Comparison of ENCODE assay signal across 8 cellular contexts in the genomic region with DNA sequence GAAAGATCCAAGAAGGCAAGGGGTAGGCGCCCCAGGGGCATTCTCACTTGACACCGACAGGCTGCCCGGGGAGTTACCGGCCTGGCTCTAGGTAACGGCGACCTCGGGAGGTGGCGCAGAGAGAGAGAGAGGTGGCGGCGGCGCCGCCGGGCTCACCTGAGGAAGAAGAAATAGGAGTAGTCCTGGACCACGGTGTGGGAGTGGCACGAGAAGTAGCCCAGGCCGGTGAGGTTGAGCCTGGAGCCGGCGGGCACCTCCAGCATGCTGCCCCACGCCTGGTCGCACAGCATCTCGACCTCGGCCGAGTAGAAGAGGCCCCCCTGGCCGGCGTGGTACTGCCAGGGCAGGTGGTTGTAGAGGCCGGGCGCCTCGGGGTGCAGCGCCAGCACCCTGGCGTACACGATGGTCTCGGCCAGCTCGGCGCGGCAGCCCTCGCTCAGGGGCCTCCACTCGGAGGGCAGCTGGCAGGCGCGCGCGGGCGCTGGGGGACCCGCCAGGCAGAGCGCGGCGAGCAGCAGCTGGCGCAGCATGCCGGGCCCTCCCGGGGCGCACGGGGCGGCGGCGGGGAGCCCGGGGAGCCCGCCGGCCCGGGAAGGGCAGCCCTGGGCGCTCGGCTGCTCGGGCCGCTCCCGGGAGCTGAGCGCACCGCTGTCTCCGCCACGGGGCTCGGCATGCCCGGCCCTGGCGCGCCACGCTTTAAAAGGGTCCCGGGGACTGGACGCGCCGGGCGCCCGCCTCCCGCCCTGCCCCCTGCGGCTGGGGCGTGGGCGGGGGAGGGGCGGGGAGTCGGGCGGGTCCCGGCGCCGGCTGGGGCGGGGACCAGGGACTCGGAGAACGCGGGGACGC. TPM values are rescaled to one million over a fixed set of nuclear protein-coding genes. Genes with fewer than 3 reads are reported as not detected.
DNase-seq lines count a peak whose midpoint lies in the region; ATAC-seq and TF ChIP-seq lines count a peak whose summit lies in the region.

CCDC3 (minus strand) TSS at position 673 of the 846 bp plus-strand sequence; CDS start at position 530, 143 bp downstream.

- peak; percentile 88 for ATAC-seq in IMR-90 (ENCODE audit: low read depth)
- ATAC-seq in left lung, result peak; percentile 62
- ATAC-seq in GM18873 (IDR thresholded peaks at IDR 0.05; ENCODE audit: low FRiP score, unreplicated experiment), result no peak

- TF ChIP-seq POLR2A in IMR-90 (IDR thresholded peaks at IDR 0.05; ENCODE audit: low read depth, low read length) (no peak), stomach (IDR thresholded peaks at IDR 0.05) (no peak)

- H3K56ac ChIP-seq in IMR-90 (ENCODE audit: extremely low read depth, insufficient read depth, low read length), result no peak within 1 kb of the TSS

- H3K4me3 ChIP-seq in IMR-90 (ENCODE audit: insufficient read depth, low read depth, low read length), result peak within 1 kb of the TSS; percentile 50
- peak within 1 kb of the TSS; percentile 25 for H3K4me3 ChIP-seq in astrocyte of the spinal cord (ENCODE audit: low read depth, low read length)
- peak within 1 kb of the TSS; percentile 5 to 13 for H3K4me3 ChIP-seq in left lung
- peak within 1 kb of the TSS; percentile 42 to 50 (median 46) for H3K4me3 ChIP-seq in stomach

- no peak within 1 kb of the TSS for H2BK120ac ChIP-seq in IMR-90 (ENCODE audit: low read depth, low read length)

- no peak for TF ChIP-seq CTCF in IMR-90 (conservative IDR thresholded peaks at IDR 0.05; ENCODE audit: low read depth, low read length)
- TF ChIP-seq CTCF in astrocyte of the spinal cord (IDR thresholded peaks at IDR 0.05; ENCODE audit: low read depth, low read length), result no peak
- TF ChIP-seq CTCF in left lung (IDR thresholded peaks at IDR 0.05), result no peak
- no peak for TF ChIP-seq CTCF in stomach (IDR thresholded peaks at IDR 0.05)

- no peak for TF ChIP-seq RAD21 in IMR-90 (IDR thresholded peaks at IDR 0.05; ENCODE audit: low read length)

- no peaks in the 10 kb centered on the region for H3K79me1 ChIP-seq in IMR-90 (ENCODE audit: low read depth in 1 of 2, low read length in 2 of 2)

- no peak within 1 kb of the TSS for H3K14ac ChIP-seq in IMR-90 (replicated peaks; ENCODE audit: low read depth, low read length)

- H4K20me1 ChIP-seq in IMR-90 (ENCODE audit: insufficient read depth, low read length), result no peaks in the 10 kb centered on the region

- no peak within 1 kb of the TSS for H3K18ac ChIP-seq in IMR-90 (ENCODE audit: low read depth, low read length)

- peak within 1 kb of the TSS; percentile 69 for H2AFZ ChIP-seq in IMR-90 (replicated peaks; ENCODE audit: low read length, poor library complexity)

- no peak within 1 kb of the TSS for H2AK5ac ChIP-seq in IMR-90 (ENCODE audit: low read depth, low read length)

- H4K91ac ChIP-seq in IMR-90 (ENCODE audit: insufficient read depth, low read depth, low read length), result no peak within 1 kb of the TSS

- CTCF ChIA-PET in IMR-90 (lab: Yijun Ruan, JAX), result no interaction called here

- TF ChIP-seq EP300 in stomach (IDR thresholded peaks at IDR 0.05), result no peak

- intact Hi-C loops in IMR-90 (cut with micrococcal nuclease), result no loop called here
- intact Hi-C loops in left lung (cut with DNase I), result no loop called here
- intact Hi-C loops in stomach (cut with DNase I; ENCODE audit: low total_unique reads), result no loop called here

- POLR2A ChIA-PET in IMR-90 (lab: Charles Lee; ENCODE audit: unreplicated experiment), result no interaction called here

- DNase-seq in AG08396 (ENCODE audit: low spot score) (peak; percentile 19), IMR-90 (no peak), astrocyte of the spinal cord (ENCODE audit: low read depth, low spot score) (no peak), left lung (peak in 1 of 2 donors; percentile 76), stomach (no peak), SIG-M5 (lab: John Stamatoyannopoulos, UW) (no peak), cerebellar nuclear complex (lab: John Stamatoyannopoulos, UW) (no peak)

- H3K27me3 ChIP-seq in IMR-90 (ENCODE audit: control insufficient read depth, insufficient read depth, low read length) (peaks cover 18% of the 10 kb centered on the region), left lung (peaks cover 23 to 65% of the 10 kb centered on the region in 2 donors), stomach (peaks cover 0 to 51% (median 20%) of the 10 kb centered on the region in 3 donors)

- H3K36me3 ChIP-seq in IMR-90 (ENCODE audit: control insufficient read depth, insufficient read depth, low read length), result no peaks in the 10 kb centered on the region
- H3K36me3 ChIP-seq in left lung, result no peaks in the 10 kb centered on the region
- no peaks in the 10 kb centered on the region for H3K36me3 ChIP-seq in stomach

- no peak within 1 kb of the TSS for H3K27ac ChIP-seq in IMR-90 (ENCODE audit: insufficient read depth, low read length)
- H3K27ac ChIP-seq in left lung, result no peak within 1 kb of the TSS
- peak within 1 kb of the TSS in 3 of 5 donors; percentile 0 to 46 (median 26) for H3K27ac ChIP-seq in stomach

- H3K4me2 ChIP-seq in IMR-90 (ENCODE audit: low read depth, low read length), result peak within 1 kb of the TSS; percentile 86

- H4K5ac ChIP-seq in IMR-90 (ENCODE audit: low read depth, low read length), result no peak within 1 kb of the TSS

- no peak within 1 kb of the TSS for H3K23ac ChIP-seq in IMR-90 (ENCODE audit: low read depth, low read length)

- H2BK20ac ChIP-seq in IMR-90 (ENCODE audit: low read depth, low read length), result no peak within 1 kb of the TSS

- H4K8ac ChIP-seq in IMR-90 (ENCODE audit: low read depth in 2 of 2, low read length in 2 of 2), result no peak within 1 kb of the TSS

- H2AK9ac ChIP-seq in IMR-90 (replicated peaks; ENCODE audit: low read depth, low read length, poor library complexity), result no peak within 1 kb of the TSS

- H2BK5ac ChIP-seq in IMR-90 (ENCODE audit: low read depth, low read length, poor library complexity, severe bottlenecking), result no peak within 1 kb of the TSS

- H3K9me1 ChIP-seq in IMR-90 (ENCODE audit: insufficient read depth, low read length), result no peaks in the 10 kb centered on the region

- dilution Hi-C loops in IMR-90 (cut with HindIII; ENCODE audit: low sequenced_read_pairs, unreplicated experiment), result no loop called here

- H2BK15ac ChIP-seq in IMR-90 (ENCODE audit: low read depth, low read length), result no peak within 1 kb of the TSS

- no TSS peak for BruUV-seq in IMR-90 (replicated peaks; lab: Mats Ljungman, UMichigan)

- H3K4ac ChIP-seq in IMR-90 (ENCODE audit: low read depth, low read length), result no peak within 1 kb of the TSS

- in situ Hi-C loops in IMR-90 (cut with MboI; ENCODE audit: low sequenced_read_pairs), result no loop called here
- in situ Hi-C loops in astrocyte of the spinal cord (cut with HindIII; ENCODE audit: low sequenced_read_pairs), result no loop called here

- H3K9me3 ChIP-seq in IMR-90 (ENCODE audit: control insufficient read depth, insufficient read depth, low read length) (no peaks in the 10 kb centered on the region), left lung (no peaks in the 10 kb centered on the region), stomach (no peaks in the 10 kb centered on the region)

- 6% methylated on average over 24 of the region's 93 CpGs; no CpG with 5 or more reads in 1 of the 2 experiments for WGBS in IMR-90 (ENCODE audit: extremely low coverage in 2 of 2, insufficient read length in 1 of 2), 2 experiments
- 3 to 9% (median 3%) methylated on average over 37 to 93 of the region's 93 CpGs for WGBS in stomach, 5 donors

- H3K9ac ChIP-seq in IMR-90 (ENCODE audit: low read depth, low read length), result peak within 1 kb of the TSS; percentile 68; the same call in 1 of the 2 replicates

- no peaks in the 10 kb centered on the region; the same call in 1 of the 2 replicates for H3K4me1 ChIP-seq in IMR-90 (ENCODE audit: control insufficient read depth, insufficient read depth, low read length)
- H3K4me1 ChIP-seq in left lung, result peaks cover 0 to 10% of the 10 kb centered on the region in 2 donors
- H3K4me1 ChIP-seq in stomach, result peaks cover 0 to 14% (median 10%) of the 10 kb centered on the region in 4 donors

TF ChIP-seq in IMR-90, 13 proteins besides CTCF, POLR2A, EP300 and RAD21:
- no peak for TF ChIP-seq CHD1 (IDR thresholded peaks at IDR 0.05; ENCODE audit: low read depth, low read length)
- TF ChIP-seq, protein P1, sequence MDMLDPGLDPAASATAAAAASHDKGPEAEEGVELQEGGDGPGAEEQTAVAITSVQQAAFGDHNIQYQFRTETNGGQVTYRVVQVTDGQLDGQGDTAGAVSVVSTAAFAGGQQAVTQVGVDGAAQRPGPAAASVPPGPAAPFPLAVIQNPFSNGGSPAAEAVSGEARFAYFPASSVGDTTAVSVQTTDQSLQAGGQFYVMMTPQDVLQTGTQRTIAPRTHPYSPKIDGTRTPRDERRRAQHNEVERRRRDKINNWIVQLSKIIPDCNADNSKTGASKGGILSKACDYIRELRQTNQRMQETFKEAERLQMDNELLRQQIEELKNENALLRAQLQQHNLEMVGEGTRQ (IDR thresholded peaks at IDR 0.05; ENCODE audit: low read depth, low read length), result no peak
- no peak for TF ChIP-seq MAZ (IDR thresholded peaks at IDR 0.05; ENCODE audit: borderline replicate concordance, low read depth, low read length)
- TF ChIP-seq NFE2L2 (IDR thresholded peaks at IDR 0.05; ENCODE audit: low read depth, low read length), result no peak
- no peak for TF ChIP-seq SMC3 (IDR thresholded peaks at IDR 0.05; ENCODE audit: low read depth, low read length)
- TF ChIP-seq ELK1 (IDR thresholded peaks at IDR 0.05; ENCODE audit: borderline replicate concordance, low read depth, low read length), result no peak
- no peak for TF ChIP-seq FOS (IDR thresholded peaks at IDR 0.05; ENCODE audit: low read depth, low read length)
- TF ChIP-seq BHLHE40 (IDR thresholded peaks at IDR 0.05; ENCODE audit: low read depth, low read length), result no peak
- TF ChIP-seq MXI1 (IDR thresholded peaks at IDR 0.05; ENCODE audit: borderline replicate concordance, low read depth, low read length), result no peak

RNA-seq across cellular contexts. Expression of gene CCDC3, which starts in this region (rescaled TPM):
- under 0.01 and 0.36 TPM in 2 replicates for total RNA-seq in IMR-90 (2012; rRNA removed)
- 0.24 and 0.29 TPM in 2 replicates for polyA plus RNA-seq in IMR-90 (2012; rRNA removed)
- 0.13 and 0.20 TPM in 2 replicates for polyA plus RNA-seq in IMR-90 (2012; cell fraction: cytosol; rRNA removed)
- polyA plus RNA-seq in IMR-90 (2012; cell fraction: nucleus; rRNA removed; ENCODE audit: low replicate concordance), result 0.11 and 0.13 TPM in 2 replicates
- 1 to 10 TPM; 7.6 to 7.8 TPM for total RNA-seq in left lung
- total RNA-seq in stomach, result 1 to 10 TPM in 4 of 5 donors, not detected in 1; 1.8 to 9.0 (median 5.1) TPM
- 10 to 100 TPM in 1 of 3 donors, 1 to 10 TPM in 2; 2.1 to 11.0 (median 2.7) TPM for polyA plus RNA-seq in stomach

Comparison
In these comparisons a context has a peak if more than half of its experiments do, and no peak if none do; other contexts are left out.
1. Peak in ATAC-seq, H3K4me3 ChIP-seq, H3K9ac ChIP-seq and H3K4me2 ChIP-seq in IMR-90; RNA of the gene not detected or under 1 TPM.
2. H3K27ac ChIP-seq: peak in stomach (3 of 5); none in IMR-90 (single experiment) and left lung (0 of 2).
3. Peak in every context shown above with its lines, with median percentiles within 50 percentile points of each other: H3K4me3 ChIP-seq.